8 cellular contexts compared by ENCODE assay signal in the genomic region with DNA sequence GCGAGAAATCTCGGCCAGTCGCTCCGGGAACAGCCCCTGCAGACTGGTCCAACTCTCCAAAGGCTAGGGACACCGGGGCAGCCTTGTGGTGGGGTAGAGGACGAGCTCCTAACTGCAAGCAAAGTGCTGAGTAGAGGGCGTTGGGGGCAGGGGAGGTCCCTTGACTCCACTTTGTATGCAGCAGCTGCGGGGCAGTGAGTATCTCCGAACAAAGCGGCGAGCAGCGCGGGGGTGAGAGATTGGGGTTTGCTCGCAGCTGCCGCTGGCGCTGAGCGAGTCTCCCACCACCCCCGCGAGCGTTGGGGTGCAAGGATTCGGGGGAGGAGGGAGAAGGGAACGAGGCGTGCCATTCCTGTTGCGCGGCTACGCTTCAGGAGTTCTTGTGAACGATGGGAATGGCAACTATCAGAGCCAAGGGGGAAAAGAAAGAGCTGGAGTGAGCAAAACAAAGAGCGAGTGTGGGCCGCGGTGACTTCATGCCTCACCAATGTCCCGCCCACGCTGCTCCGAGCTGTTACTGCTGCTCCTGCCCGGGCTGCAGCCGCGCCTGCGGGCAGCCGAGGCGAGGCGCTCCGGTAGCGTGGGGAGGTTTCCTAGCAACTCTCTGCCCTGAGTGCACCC. TPM values are rescaled to one million over a fixed set of nuclear protein-coding genes. Genes with fewer than 3 reads are reported as not detected.
DNase-seq lines count a peak whose midpoint lies in the region; ATAC-seq and TF ChIP-seq lines count a peak whose summit lies in the region.

No MANE protein-coding gene starts in this region.

- peaks cover 4 to 15% of the 10 kb centered on the region in 2 donors for H3K4me1 Mint-ChIP-seq in natural killer cell

- peaks cover 20 to 35% of the 10 kb centered on the region in 2 donors for H3K27me3 Mint-ChIP-seq in natural killer cell (ENCODE audit: low read depth in 2 of 2)

- H4K20me1 ChIP-seq in BLaER1 = peaks cover 20% of the 10 kb centered on the region

- peaks cover 15% of the 10 kb centered on the region for H3K4me1 ChIP-seq in BLaER1

- no peak overlapping the region for H3K27ac Mint-ChIP-seq in natural killer cell

- no peak overlapping the region for H3K27ac ChIP-seq in BLaER1
- peak overlapping the region; percentile 98 for H3K27ac ChIP-seq in substantia nigra (ENCODE audit: low read depth, low read length, poor library complexity, severe bottlenecking)

- TF ChIP-seq CTCF in fibroblast of the aortic adventitia (IDR thresholded peaks at IDR 0.05; ENCODE audit: insufficient read depth, low read length) = peak; percentile 4
- no peak for TF ChIP-seq CTCF in natural killer cell (IDR thresholded peaks at IDR 0.05)

- DNase-seq in NCI-H446 treated with DMSO at 0.1 percent for 48 hours (lab: John Stamatoyannopoulos, UW) (peak; percentile 83), activated T-cell treated with anti-CD3 and anti-CD28 coated beads for 48 hours (ENCODE audit: low read depth) (peak; percentile 72), fibroblast of the aortic adventitia (ENCODE audit: low read depth) (peak; percentile 95), natural killer cell (no peak), substantia nigra (lab: John Stamatoyannopoulos, UW) (peak in 48 of 49 donors; percentile 51 to 94 (median 85))

- peak overlapping the region; percentile 86 for H3K4me2 ChIP-seq in BLaER1

- H3K36me3 ChIP-seq in BLaER1 = no peaks in the 10 kb centered on the region

- H3K9me3 Mint-ChIP-seq in natural killer cell = no peaks in the 10 kb centered on the region

- intact Hi-C loops in natural killer cell (cut with micrococcal nuclease) = no loop called here

- H3K27me3 ChIP-seq in BLaER1 = peaks cover 52% of the 10 kb centered on the region

- ATAC-seq in GM18907 (IDR thresholded peaks at IDR 0.05; ENCODE audit: unreplicated experiment) (peak; percentile 59), HG03097 (IDR thresholded peaks at IDR 0.05; ENCODE audit: low FRiP score, unreplicated experiment) (peak; percentile 44), natural killer cell (peak in 2 of 3 donors; percentile 51 to 64)

- no peaks in the 10 kb centered on the region for H3K9me3 ChIP-seq in BLaER1

- peak overlapping the region; percentile 69 for H3K4me3 ChIP-seq in BLaER1
- peak overlapping the region; percentile 94 for H3K4me3 ChIP-seq in fibroblast of the aortic adventitia (ENCODE audit: low read depth, low read length)

- peak overlapping the region; percentile 20; the same call in 1 of the 2 replicates for H3K9ac ChIP-seq in BLaER1

- H3K4me3 Mint-ChIP-seq in natural killer cell = peak overlapping the region; percentile 70

- H3K36me3 Mint-ChIP-seq in natural killer cell = no peaks in the 10 kb centered on the region

RNA-seq across cellular contexts. Expression of a gene that starts 0.4 kb away (rescaled TPM):
- total RNA-seq in fibroblast of the aortic adventitia (ENCODE audit: low replicate concordance) = 17.7 and 79.2 TPM in 2 replicates
- 10 to 100 TPM in 1 of 3 donors, under 1 TPM in 1, not detected in 1; 0.39 to 12.8 TPM for total RNA-seq in natural killer cell
